Comparison of ENCODE assay signal across 20 cellular contexts in the genomic region with DNA sequence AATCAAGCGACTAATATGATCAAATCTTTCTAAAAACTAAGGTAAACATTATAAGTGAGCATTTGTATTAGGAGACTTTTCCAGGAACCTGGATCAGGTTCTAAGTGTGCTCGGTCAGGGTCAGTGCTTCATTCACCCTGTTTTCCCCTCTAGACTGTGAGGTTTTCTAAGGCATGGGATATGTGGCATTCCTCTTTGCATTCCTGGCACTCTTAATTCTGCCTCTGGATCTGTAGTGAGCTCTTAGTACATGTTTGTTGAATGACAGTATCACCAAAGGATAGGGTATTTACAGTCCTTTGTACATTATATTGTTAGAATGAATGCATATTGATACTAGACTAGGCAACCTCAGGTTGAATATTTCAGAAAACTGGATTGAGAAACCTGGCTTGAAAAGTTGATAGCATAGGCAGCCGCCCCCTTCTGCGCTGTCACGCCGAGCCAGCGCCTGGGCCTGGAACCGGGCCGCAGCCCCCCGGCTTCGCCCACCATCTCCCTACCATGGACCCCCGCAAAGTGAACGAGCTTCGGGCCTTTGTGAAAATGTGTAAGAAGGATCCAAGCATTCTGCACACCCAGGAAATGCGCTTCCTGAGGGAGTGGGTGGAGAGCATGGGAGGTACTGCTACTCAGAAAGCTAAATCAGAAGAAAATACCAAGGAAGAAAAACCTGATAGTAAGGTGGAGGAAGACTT.
"Had no signal": no experiment of that assay in that cellular context is flagged by ENCODE, and none has a peak within 500 bp of the region (broad histone marks: within the 10 kb centered on the region; RNA-seq: fewer than 3 reads in every experiment).

No MANE protein-coding gene starts in this region.

- H3K4me3 ChIP-seq: breast epithelium, heart right ventricle, tibial nerve, vagina had no signal

- H3K27ac ChIP-seq: breast epithelium, heart right ventricle, tibial nerve, vagina had no signal

- H3K36me3 ChIP-seq: breast epithelium, heart right ventricle, tibial nerve, vagina had no signal

- ATAC-seq: activated CD8-positive, alpha-beta T cell treated with anti-CD3 and anti-CD28 coated beads, Interleukin-2, amount 10 ng/mL, durations not matched to agents 7 days and 5 days; activated naive CD8-positive, alpha-beta T cell treated with anti-CD3 and anti-CD28 coated beads, Interleukin-2, amount 50 U/mL, for 24 hours; activated T-cell treated with anti-CD3 and anti-CD28 coated beads, Interleukin-2, amount 50 U/mL, for 4 hours; esophagus mucosa; heart right ventricle; left ventricle myocardium superior; naive thymus-derived CD8-positive, alpha-beta T cell; stimulated activated naive CD8-positive, alpha-beta T cell treated with anti-CD3 and anti-CD28 coated beads, Interleukin-15, Interleukin-2, amounts not matched to agents 100 U/mL and 50 U/mL, for 24 hours had no signal

- H3K4me1 ChIP-seq: breast epithelium, heart right ventricle, tibial nerve, vagina had no signal

- H3K9me3 ChIP-seq: breast epithelium, heart right ventricle, tibial nerve, vagina had no signal

- H3K27me3 ChIP-seq: breast epithelium, heart right ventricle, tibial nerve, vagina had no signal

- DNase-seq: activated CD4-positive, alpha-beta T cell treated with anti-CD3 and anti-CD28 coated beads, Interleukin-2, amount 10 ng/mL, durations not matched to agents 24 days and 14 days; activated CD8-positive, alpha-beta T cell treated with anti-CD3 and anti-CD28 coated beads, Interleukin-2, amount 10 ng/mL, durations not matched to agents 7 days and 5 days; activated naive CD4-positive, alpha-beta T cell treated with anti-CD3 and anti-CD28 coated beads, Interleukin-2, amount 10 ng/mL, durations not matched to agents 7 days and 5 days; activated naive CD8-positive, alpha-beta T cell treated with anti-CD3 and anti-CD28 coated beads, Interleukin-2, amount 50 U/mL, for 24 hours; activated T-cell treated with anti-CD3 and anti-CD28 coated beads, Interleukin-2, amount 50 U/mL, for 4 hours; aorta; effector CD4-positive, alpha-beta T cell; heart right ventricle; kidney glomerular epithelial cell; left ventricle myocardium superior; naive thymus-derived CD8-positive, alpha-beta T cell; stimulated activated CD4-positive, alpha-beta T cell treated with anti-CD3 and anti-CD28 coated beads, Interleukin-12 subunit alpha, Interleukin-12 subunit beta, amount 100 ng/mL, for 4 hours; stimulated activated CD4-positive, alpha-beta T cell treated with anti-CD3 and anti-CD28 coated beads, Interleukin-1b, Interleukin-23, amount 100 ng/mL, for 48 hours; stimulated activated naive CD8-positive, alpha-beta T cell treated with anti-CD3 and anti-CD28 coated beads, Interleukin-15, Interleukin-2, amounts not matched to agents 100 U/mL and 50 U/mL, for 24 hours; T-helper 1 cell; T-helper 9 cell had no signal
